In genomic region chr11:67369801-67370284, GRCh38 we compare ENCODE assay signal across 1 cellular context.
TF ChIP-seq lines count a peak whose summit lies in the region.

No MANE protein-coding gene starts in this region.

TF ChIP-seq in SK-N-SH, 30 proteins besides CTCF, POLR2A, EP300 and RAD21 (continued from another document):
- TF ChIP-seq REST (IDR thresholded peaks at IDR 0.05; ENCODE audit: low read depth, low read length) (no peak), SIN3A (IDR thresholded peaks at IDR 0.05; ENCODE audit: borderline replicate concordance, low read depth, low read length) (no peak), YY1 (IDR thresholded peaks at IDR 0.05; ENCODE audit: low read depth) (no peak), JUND (IDR thresholded peaks at IDR 0.05) (no peak), USF2 (IDR thresholded peaks at IDR 0.05; ENCODE audit: borderline replicate concordance, low read depth, low read length) (no peak)
